Comparison of ENCODE assay signal across 21 cellular contexts in the genomic region with DNA sequence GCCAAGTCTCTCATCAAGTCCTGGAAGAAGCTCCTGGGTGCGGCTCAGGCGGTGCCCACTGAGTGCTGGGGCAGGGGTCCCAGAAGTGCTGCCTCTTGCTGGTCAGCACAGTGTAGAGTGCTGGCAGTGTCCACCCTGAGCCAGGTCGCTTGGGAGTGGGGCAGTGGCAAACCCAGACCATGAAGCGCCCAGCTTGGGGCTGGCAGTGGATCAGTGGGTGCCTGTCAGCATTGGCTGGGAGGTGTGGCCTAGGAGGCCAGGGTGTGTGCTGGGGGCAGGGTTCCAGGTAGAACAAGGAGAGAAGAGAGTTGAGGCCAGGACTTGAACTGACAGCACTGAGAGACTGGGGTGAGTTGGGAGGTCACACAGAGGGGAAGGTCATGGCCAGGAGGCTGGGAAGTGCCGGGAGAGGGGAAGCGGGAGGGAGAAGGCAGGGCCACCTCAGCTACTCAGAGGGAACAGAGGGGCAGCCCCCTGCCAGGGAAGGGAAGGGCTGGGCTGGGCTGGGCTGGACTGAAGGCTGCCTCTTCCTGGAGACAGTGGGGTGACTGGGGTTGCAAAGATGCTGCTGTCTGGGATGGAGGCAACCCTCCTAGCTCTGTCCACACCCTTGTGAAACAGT. TPM values are rescaled to one million over a fixed set of nuclear protein-coding genes. Genes with fewer than 3 reads are reported as not detected.
A peak's percentile ranks its signal among the peaks of the same experiment; 100 is the strongest.
DNase-seq lines count a peak whose midpoint lies in the region; ATAC-seq, FAIRE-seq and TF ChIP-seq lines count a peak whose summit lies in the region.
"Had no signal": no experiment of that assay in that cellular context is flagged by ENCODE, and none has a peak within 500 bp of the region (broad histone marks: within the 10 kb centered on the region; RNA-seq: fewer than 3 reads in every experiment).

No MANE protein-coding gene starts in this region.

- 0 out of 2 replicates have a peak overlapping the region, but pooled peaks have one; percentile 34 for H3K9ac ChIP-seq in BLaER1
- H3K9ac ChIP-seq: SK-N-SH had no signal

- H3K27ac ChIP-seq in BLaER1 (peak overlapping the region; percentile 80), PC-9 (no peak overlapping the region), hepatocyte (no peak overlapping the region)
- no peak overlapping the region for H3K27ac ChIP-seq in CD8-positive, alpha-beta T cell (ENCODE audit: low read depth, low read length)
- H3K27ac ChIP-seq: esophagus muscularis mucosa, left ventricle myocardium inferior had no signal

- no peak for FAIRE-seq in D721Med (lab: Jason Lieb, UNC)
- FAIRE-seq: TTC549 had no signal

- TF ChIP-seq CTCF in CD8-positive, alpha-beta T cell (IDR thresholded peaks at IDR 0.05), result no peak
- TF ChIP-seq CTCF in PC-9 (conservative IDR thresholded peaks at IDR 0.05), result no peak
- TF ChIP-seq CTCF in hepatocyte (IDR thresholded peaks at IDR 0.05; ENCODE audit: poor library complexity), result no peak
- no peak for TF ChIP-seq CTCF in D721Med (IDR thresholded peaks at IDR 0.05; ENCODE audit: insufficient read depth, missing control alignments)

- BruUV-seq in PC-9 (replicated peaks; lab: Mats Ljungman, UMichigan), result no TSS peak

- H3K4me2 ChIP-seq in BLaER1, result peak overlapping the region; percentile 99
- peak overlapping the region; percentile 96; the same call in 1 of the 2 replicates for H3K4me2 ChIP-seq in PC-9
- no peak overlapping the region for H3K4me2 ChIP-seq in hepatocyte
- H3K4me2 ChIP-seq: SK-N-SH had no signal

- intact Hi-C loops in CD8-positive, alpha-beta T cell (cut with DNase I, micrococcal nuclease), result loop anchor here (10.0 kb wide), 2 partner anchors 58 to 852 kb away; partner anchors contain the start of gene YTHDF1 (in 1 of the 2)
- intact Hi-C loops in PC-9 (cut with micrococcal nuclease; ENCODE audit: unreplicated experiment), result loop anchor here (1.0 to 10.0 kb wide), 2 partner anchors 12 to 202 kb away; partner anchors contain the start of genes ABHD16B, RGS19 and TPD52L2

- no peaks in the 10 kb centered on the region; the same call in 1 of the 2 replicates for H3K36me3 ChIP-seq in BLaER1
- H3K36me3 ChIP-seq in CD8-positive, alpha-beta T cell (ENCODE audit: insufficient read depth, low read length), result no peaks in the 10 kb centered on the region
- no peaks in the 10 kb centered on the region for H3K36me3 ChIP-seq in PC-9 (ENCODE audit: low read depth)
- no peaks in the 10 kb centered on the region for H3K36me3 ChIP-seq in hepatocyte (replicated peaks; ENCODE audit: insufficient read depth, low read depth)
- H3K36me3 ChIP-seq: Peyer's patch had no signal

- H3K9me2 ChIP-seq in PC-9 (ENCODE audit: insufficient read depth), result no peaks in the 10 kb centered on the region
- H3K9me2 ChIP-seq in hepatocyte (replicated peaks; ENCODE audit: insufficient read depth), result no peaks in the 10 kb centered on the region
- H3K9me2 ChIP-seq: SK-N-SH had no signal

- no peak for ATAC-seq in CD8-positive, alpha-beta T cell

- H3K27me3 Mint-ChIP-seq in CD8-positive, alpha-beta T cell (ENCODE audit: low read depth), result no peaks in the 10 kb centered on the region
- H3K27me3 Mint-ChIP-seq in immature natural killer cell (ENCODE audit: low read depth in 3 of 3), result peaks cover 0 to 3% (median 2%) of the 10 kb centered on the region in 3 donors

- H3K27ac Mint-ChIP-seq in CD8-positive, alpha-beta T cell, result peak overlapping the region; percentile 20
- H3K27ac Mint-ChIP-seq in immature natural killer cell, result peak overlapping the region in 4 of 6 donors; percentile 35 to 76 (median 53)

- 92% methylated on average over 6 of the region's 6 CpGs for WGBS in hepatocyte (ENCODE audit: low lambda C conversion rate, missing lambda C conversion rate)

- no peak overlapping the region for H2AFZ ChIP-seq in PC-9
- H2AFZ ChIP-seq in hepatocyte, result no peak overlapping the region

- no peaks in the 10 kb centered on the region for H3K36me3 Mint-ChIP-seq in CD8-positive, alpha-beta T cell
- no peaks in the 10 kb centered on the region for H3K36me3 Mint-ChIP-seq in immature natural killer cell

- H3F3A ChIP-seq in PC-9 (ENCODE audit: insufficient read depth, low read depth), result peaks cover 20% of the 10 kb centered on the region; the same call in 1 of the 2 replicates

- H3K27me3 ChIP-seq in BLaER1, result no peaks in the 10 kb centered on the region
- no peaks in the 10 kb centered on the region for H3K27me3 ChIP-seq in CD8-positive, alpha-beta T cell (ENCODE audit: insufficient read depth, low read length)
- no peaks in the 10 kb centered on the region for H3K27me3 ChIP-seq in PC-9 (ENCODE audit: insufficient read depth, low read depth)
- H3K27me3 ChIP-seq in hepatocyte, result no peaks in the 10 kb centered on the region
- H3K27me3 ChIP-seq: esophagus muscularis mucosa, Peyer's patch had no signal

- H3K4me1 Mint-ChIP-seq in CD8-positive, alpha-beta T cell (ENCODE audit: low read depth), result peaks cover 32% of the 10 kb centered on the region
- peaks cover 31 to 51% of the 10 kb centered on the region in 2 donors for H3K4me1 Mint-ChIP-seq in immature natural killer cell

- H4K20me1 ChIP-seq in BLaER1 (peaks cover 19% of the 10 kb centered on the region), PC-9 (ENCODE audit: insufficient read depth) (peaks cover 11% of the 10 kb centered on the region), hepatocyte (ENCODE audit: insufficient read depth, poor library complexity, severe bottlenecking) (no peaks in the 10 kb centered on the region)

- H3K4me1 ChIP-seq in BLaER1, result peaks cover 93% of the 10 kb centered on the region
- H3K4me1 ChIP-seq in CD8-positive, alpha-beta T cell (ENCODE audit: insufficient read depth, low read length), result peaks cover 51% of the 10 kb centered on the region
- peaks cover 44% of the 10 kb centered on the region for H3K4me1 ChIP-seq in PC-9 (replicated peaks; ENCODE audit: insufficient read depth)
- H3K4me1 ChIP-seq in hepatocyte (ENCODE audit: insufficient read depth), result peaks cover 12% of the 10 kb centered on the region

- H3K9me3 Mint-ChIP-seq in CD8-positive, alpha-beta T cell, result no peaks in the 10 kb centered on the region
- no peaks in the 10 kb centered on the region for H3K9me3 Mint-ChIP-seq in immature natural killer cell

- H3K4me3 ChIP-seq in BLaER1 (no peak overlapping the region), PC-9 (no peak overlapping the region), hepatocyte (no peak overlapping the region)
- H3K4me3 ChIP-seq in CD8-positive, alpha-beta T cell (ENCODE audit: low read depth, low read length), result no peak overlapping the region
- H3K4me3 ChIP-seq: esophagus muscularis mucosa, left ventricle myocardium inferior, Peyer's patch, skin epidermis had no signal

- H3K9me3 ChIP-seq in BLaER1, result no peaks in the 10 kb centered on the region
- no peaks in the 10 kb centered on the region for H3K9me3 ChIP-seq in CD8-positive, alpha-beta T cell (ENCODE audit: low read length)
- H3K9me3 ChIP-seq in PC-9 (ENCODE audit: insufficient read depth, low read depth), result no peaks in the 10 kb centered on the region
- H3K9me3 ChIP-seq in hepatocyte (ENCODE audit: low read depth), result no peaks in the 10 kb centered on the region
- H3K9me3 ChIP-seq: esophagus muscularis mucosa, left ventricle myocardium inferior, Peyer's patch, SK-N-SH had no signal

- no peak overlapping the region for H3K4me3 Mint-ChIP-seq in CD8-positive, alpha-beta T cell
- H3K4me3 Mint-ChIP-seq in immature natural killer cell, result peak overlapping the region in 2 of 5 donors; percentile 12 to 13

- peaks cover 19% of the 10 kb centered on the region for H3K79me2 ChIP-seq in PC-9 (ENCODE audit: low read depth)
- H3K79me2 ChIP-seq in hepatocyte, result peaks cover 12% of the 10 kb centered on the region

- no peak for DNase-seq in CD8-positive, alpha-beta T cell
- DNase-seq in PC-9 (no peak), immature natural killer cell (no peak), hepatocyte (ENCODE audit: low spot score) (no peak), D721Med (ENCODE audit: insufficient read length, low spot score) (no peak), NCI-H1436 treated with DMSO at 0.1 percent for 48 hours (lab: John Stamatoyannopoulos, UW) (no peak)
- no peak for DNase-seq in stimulated activated naive CD4-positive, alpha-beta T cell (lab: John Stamatoyannopoulos, UW)
- DNase-seq: amygdala; left ventricle myocardium inferior; NCI-H2171; NCI-H82; posterior cingulate gyrus; SK-N-SH; stimulated activated CD4-positive, alpha-beta T cell treated with anti-CD3 and anti-CD28 coated beads, Interleukin-4, amount 100 ng/mL, for 24 hours had no signal

- CTCF ChIA-PET in CD8-positive, alpha-beta T cell (lab: Charles Lee), result interaction anchor here (1.3 to 1.6 kb wide), 3 partner anchors 10 to 87 kb away, joined by 3 to 4 read pairs (median 3); no protein-coding TSS in a partner anchor
- CTCF ChIA-PET in PC-9 (lab: Charles Lee), result no interaction called here

- POLR2A ChIA-PET in CD8-positive, alpha-beta T cell (lab: Charles Lee), result no interaction called here
- POLR2A ChIA-PET in PC-9 (lab: Charles Lee; ENCODE audit: unreplicated experiment), result interaction anchor here (0.6 kb wide), 1 partner anchor 374 kb away, joined by 7 read pairs; no protein-coding TSS in a partner anchor

RNA-seq across cellular contexts. Expression of gene TCEA2, which starts 4.1 kb away (rescaled TPM):
- 10 to 100 TPM; 18.2 to 18.4 TPM for total RNA-seq in CD8-positive, alpha-beta T cell
- total RNA-seq in PC-9 (2021) (100 and 156 TPM in 2 replicates), hepatocyte (23.8 and 26.0 TPM in 2 replicates)
- polyA plus RNA-seq in immature natural killer cell (10 to 100 TPM; 18.9 to 26.6 (median 24.1) TPM), hepatocyte (74.2 and 80.0 TPM in 2 replicates)

RNA-seq across cellular contexts. Expression of gene RGS19, which starts 12.2 kb away (rescaled TPM):
- 1 to 10 TPM; 6.9 to 8.1 TPM for total RNA-seq in CD8-positive, alpha-beta T cell
- total RNA-seq in PC-9 (2021) (33.3 and 39.2 TPM in 2 replicates), hepatocyte (8.1 and 8.8 TPM in 2 replicates)
- polyA plus RNA-seq in immature natural killer cell (100 to 1,000 TPM; 124 to 171 (median 132) TPM), hepatocyte (10.9 and 13.5 TPM in 2 replicates)

RNA-seq across cellular contexts. Expression of gene OPRL1, which starts 12.8 kb away (rescaled TPM):
- under 1 TPM; 0.35 to 0.69 TPM for total RNA-seq in CD8-positive, alpha-beta T cell
- total RNA-seq in PC-9 (2021) (1.5 and 2.7 TPM in 2 replicates), hepatocyte (1.1 and 1.5 TPM in 2 replicates)
- polyA plus RNA-seq in immature natural killer cell (1 to 10 TPM in 1 of 3 donors, under 1 TPM in 2; 0.48 to 1.3 (median 0.73) TPM), hepatocyte (0.50 and 0.90 TPM in 2 replicates)

RNA-seq across cellular contexts. Expression of gene LKAAEAR1, which starts 17.1 kb away (rescaled TPM):
- total RNA-seq in CD8-positive, alpha-beta T cell, result under 1 TPM in 1 of 2 experiments, not detected in 1; 0.42 TPM
- not detected in 2 replicates for total RNA-seq in PC-9 (2021)
- polyA plus RNA-seq in immature natural killer cell, result not detected
- not detected in 2 replicates for total RNA-seq in hepatocyte
- polyA plus RNA-seq in hepatocyte, result 0.91 and 1.2 TPM in 2 replicates
- total RNA-seq: cardiac septum, esophagus muscularis mucosa, left ventricle myocardium inferior, Peyer's patch had no signal

RNA-seq across cellular contexts. Expression of gene SOX18, which starts 17.7 kb away (rescaled TPM):
- total RNA-seq in CD8-positive, alpha-beta T cell, result not detected
- total RNA-seq in PC-9 (2021) (0.83 TPM in 1 of 2 replicates, not detected in the other), hepatocyte (not detected in 2 replicates)
- polyA plus RNA-seq in immature natural killer cell (not detected), hepatocyte (1.9 and 2.0 TPM in 2 replicates)
- total RNA-seq: LHCN-M2 had no signal
- polyA plus RNA-seq: SK-N-SH had no signal
